17 cellular contexts compared by ENCODE assay signal in the genomic region with DNA sequence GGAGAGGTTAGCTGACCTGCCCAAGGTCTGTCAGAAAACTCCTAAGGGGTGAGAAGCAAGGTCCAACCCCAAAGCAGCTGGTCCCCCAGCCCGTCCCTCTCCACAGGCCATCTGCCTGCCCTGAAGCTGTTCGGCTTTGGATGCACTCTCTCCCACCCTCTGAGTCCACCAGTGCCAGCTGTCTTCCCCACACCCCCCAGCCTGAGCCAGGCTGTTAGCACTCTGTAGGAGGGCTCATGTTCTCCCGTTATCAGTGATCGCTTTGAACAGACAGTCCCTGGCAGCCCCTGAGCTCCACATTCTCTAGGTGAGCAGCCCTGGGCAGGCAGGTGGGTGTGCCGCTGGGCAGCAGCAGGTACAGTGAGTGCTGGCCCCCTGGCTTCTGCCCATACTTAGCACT. TPM values are rescaled to one million over a fixed set of nuclear protein-coding genes. Genes with fewer than 3 reads are reported as not detected.
DNase-seq lines count a peak whose midpoint lies in the region; ATAC-seq and TF ChIP-seq lines count a peak whose summit lies in the region.
"Had no signal": no experiment of that assay in that cellular context is flagged by ENCODE, and none has a peak within 500 bp of the region (broad histone marks: within the 10 kb centered on the region; RNA-seq: fewer than 3 reads in every experiment).

No MANE protein-coding gene starts in this region.

- H3K36me3 ChIP-seq in WERI-Rb-1 (no peaks in the 10 kb centered on the region), MM.1S (replicated peaks; ENCODE audit: insufficient read depth, low read length) (no peaks in the 10 kb centered on the region)
- H3K36me3 ChIP-seq: Peyer's patch had no signal

- no peaks in the 10 kb centered on the region for H3K9me2 ChIP-seq in MM.1S (replicated peaks; ENCODE audit: insufficient read depth, low read length)

- no peak for ATAC-seq in activated naive CD4-positive, alpha-beta T cell treated with anti-CD3 and anti-CD28 coated beads, Interleukin-2, amount 50 U/mL, for 72 hours
- ATAC-seq in HG03432 (IDR thresholded peaks at IDR 0.05; ENCODE audit: unreplicated experiment) = no peak
- ATAC-seq: HCT116 had no signal

- H3K27ac ChIP-seq in WERI-Rb-1 (peak overlapping the region; percentile 70), MM.1S (ENCODE audit: low read length) (no peak overlapping the region)
- H3K27ac ChIP-seq: A549, Peyer's patch had no signal

- TF ChIP-seq CTCF in WERI-Rb-1 (IDR thresholded peaks at IDR 0.05; ENCODE audit: low read depth, low read length) (no peak), MM.1S (IDR thresholded peaks at IDR 0.05; ENCODE audit: low read length) (no peak)

- no peaks in the 10 kb centered on the region for H3K9me3 Mint-ChIP-seq in activated naive CD4-positive, alpha-beta T cell treated with anti-CD3 and anti-CD28 coated beads, Interleukin-2, amount 50 U/mL, for 24 hours
- no peaks in the 10 kb centered on the region for H3K9me3 Mint-ChIP-seq in activated naive CD4-positive, alpha-beta T cell treated with anti-CD3 and anti-CD28 coated beads, Interleukin-2, amount 50 U/mL, for 72 hours

- no peaks in the 10 kb centered on the region for H3K79me2 ChIP-seq in MM.1S (ENCODE audit: low read length)

- H2AFZ ChIP-seq in MM.1S (ENCODE audit: low read length) = no peak overlapping the region

- no peak for DNase-seq in activated naive CD4-positive, alpha-beta T cell treated with anti-CD3 and anti-CD28 coated beads, Interleukin-2, amount 50 U/mL, for 72 hours (ENCODE audit: low spot score in 2 of 2)
- DNase-seq in NCI-H2171 (lab: John Stamatoyannopoulos, UW) (peak; percentile 33), WERI-Rb-1 (peak; percentile 89), MM.1S (no peak), occipital lobe (lab: John Stamatoyannopoulos, UW) (no peak)
- DNase-seq: EL, NCI-H1417 treated with DMSO at 0.1 percent for 48 hours, NCI-H2081 treated with DMSO at 0.1 percent for 48 hours, NCI-H774, Peyer's patch, SHP77, T-helper 2 cell had no signal

- H3K27ac Mint-ChIP-seq in activated naive CD4-positive, alpha-beta T cell treated with anti-CD3 and anti-CD28 coated beads, Interleukin-2, amount 50 U/mL, for 24 hours = peak overlapping the region; percentile 41
- H3K27ac Mint-ChIP-seq in activated naive CD4-positive, alpha-beta T cell treated with anti-CD3 and anti-CD28 coated beads, Interleukin-2, amount 50 U/mL, for 72 hours = no peak overlapping the region

- H3K27me3 Mint-ChIP-seq in activated naive CD4-positive, alpha-beta T cell treated with anti-CD3 and anti-CD28 coated beads, Interleukin-2, amount 50 U/mL, for 24 hours = no peaks in the 10 kb centered on the region

- no peaks in the 10 kb centered on the region for H4K20me1 ChIP-seq in MM.1S (ENCODE audit: insufficient read depth, low read length)

- no peak overlapping the region for H3K4me2 ChIP-seq in MM.1S (ENCODE audit: low read depth, low read length)
- H3K4me2 ChIP-seq: A549 had no signal

- H3K4me1 Mint-ChIP-seq in activated naive CD4-positive, alpha-beta T cell treated with anti-CD3 and anti-CD28 coated beads, Interleukin-2, amount 50 U/mL, for 24 hours = no peaks in the 10 kb centered on the region

- H3K9me3 ChIP-seq in WERI-Rb-1 (ENCODE audit: severe bottlenecking) (no peaks in the 10 kb centered on the region), MM.1S (replicated peaks; ENCODE audit: insufficient read depth, low read length) (no peaks in the 10 kb centered on the region)
- H3K9me3 ChIP-seq: A549, Peyer's patch had no signal

- no peak overlapping the region for H3K4me3 ChIP-seq in WERI-Rb-1 (ENCODE audit: low read depth, low read length)
- H3K4me3 ChIP-seq in MM.1S (ENCODE audit: low read length) = no peak overlapping the region
- H3K4me3 ChIP-seq: A549, Peyer's patch had no signal

- H3K27me3 ChIP-seq in WERI-Rb-1 (ENCODE audit: insufficient read depth, low read depth, severe bottlenecking) (peaks cover 18% of the 10 kb centered on the region), MM.1S (replicated peaks; ENCODE audit: insufficient read depth, low read length) (no peaks in the 10 kb centered on the region)
- H3K27me3 ChIP-seq: Peyer's patch had no signal

- H3K4me1 ChIP-seq in MM.1S (ENCODE audit: low read length) = no peaks in the 10 kb centered on the region
- H3K4me1 ChIP-seq: Peyer's patch had no signal

- no peak overlapping the region for H3K4me3 Mint-ChIP-seq in activated naive CD4-positive, alpha-beta T cell treated with anti-CD3 and anti-CD28 coated beads, Interleukin-2, amount 50 U/mL, for 24 hours
- H3K4me3 Mint-ChIP-seq: CD14-positive monocyte had no signal

- H3K36me3 Mint-ChIP-seq in activated naive CD4-positive, alpha-beta T cell treated with anti-CD3 and anti-CD28 coated beads, Interleukin-2, amount 50 U/mL, for 24 hours = no peaks in the 10 kb centered on the region
- H3K36me3 Mint-ChIP-seq in activated naive CD4-positive, alpha-beta T cell treated with anti-CD3 and anti-CD28 coated beads, Interleukin-2, amount 50 U/mL, for 72 hours = no peaks in the 10 kb centered on the region
- H3K36me3 Mint-ChIP-seq: CD14-positive monocyte had no signal

- H3K9ac ChIP-seq in MM.1S (ENCODE audit: low read length) = no peak overlapping the region

- H3F3A ChIP-seq in MM.1S (ENCODE audit: insufficient read depth, low read length) = no peaks in the 10 kb centered on the region

RNA-seq across cellular contexts. Expression of a gene that starts 16.0 kb away (rescaled TPM):
- 1 to 10 TPM; 2.0 to 2.3 TPM for total RNA-seq in activated naive CD4-positive, alpha-beta T cell treated with anti-CD3 and anti-CD28 coated beads, Interleukin-2, amount 50 U/mL, for 72 hours
- 2.3 TPM for total RNA-seq in occipital lobe

Comparison
In these comparisons a context has a peak if more than half of its experiments do, and no peak if none do; other contexts are left out.
1. DNase-seq: peak in NCI-H2171 (single experiment) and WERI-Rb-1 (single experiment); none in activated naive CD4-positive, alpha-beta T cell treated with anti-CD3 and anti-CD28 coated beads, Interleukin-2, amount 50 U/mL, for 72 hours (0 of 2), MM.1S (single experiment) and occipital lobe (single experiment).